ENCODE assay signal across 18 cellular contexts in genomic region chr6:87181903-87182302, GRCh38. TPM values are rescaled to one million over a fixed set of nuclear protein-coding genes. Genes with fewer than 3 reads are reported as not detected.
DNase-seq lines count a peak whose midpoint lies in the region; ATAC-seq and TF ChIP-seq lines count a peak whose summit lies in the region.
"Had no signal": no experiment of that assay in that cellular context is flagged by ENCODE, and none has a peak within 500 bp of the region (broad histone marks: within the 10 kb centered on the region; RNA-seq: fewer than 3 reads in every experiment).

No MANE protein-coding gene starts in this region.

- CTCF ChIA-PET in activated CD4-positive, alpha-beta T cell treated with anti-CD3 and anti-CD28 coated beads for 36 hours (lab: Charles Lee): interaction anchor here (0.8 to 1.2 kb wide), 2 partner anchors 23 to 43 kb away, joined by 4 read pairs; no protein-coding TSS in a partner anchor

- no peak overlapping the region for H3K27ac ChIP-seq in tibial artery
- H3K27ac ChIP-seq: heart left ventricle, lower lobe of right lung, upper lobe of left lung had no signal

- TF ChIP-seq CTCF in natural killer cell (IDR thresholded peaks at IDR 0.05) (no peak), tibial artery (IDR thresholded peaks at IDR 0.05) (no peak)

- H3K9me3 Mint-ChIP-seq in activated CD4-positive, alpha-beta T cell treated with anti-CD3 and anti-CD28 coated beads for 36 hours (ENCODE audit: low read depth): peaks cover 2% of the 10 kb centered on the region
- H3K9me3 Mint-ChIP-seq in natural killer cell: no peaks in the 10 kb centered on the region

- no peak for ATAC-seq in activated CD4-positive, alpha-beta T cell treated with anti-CD3 and anti-CD28 coated beads for 36 hours
- peak; percentile 20 for ATAC-seq in GM19463 (IDR thresholded peaks at IDR 0.05; ENCODE audit: unreplicated experiment)
- ATAC-seq in HG03378 (IDR thresholded peaks at IDR 0.05; ENCODE audit: unreplicated experiment): peak; percentile 17
- ATAC-seq in natural killer cell: no peak
- ATAC-seq in HG03095 (IDR thresholded peaks at IDR 0.05; ENCODE audit: unreplicated experiment): no peak
- ATAC-seq: heart left ventricle, lower lobe of right lung had no signal

- POLR2A ChIA-PET in activated CD4-positive, alpha-beta T cell treated with anti-CD3 and anti-CD28 coated beads for 36 hours (lab: Charles Lee): interaction anchor here (1.0 kb wide), 1 partner anchor 25 kb away, joined by 3 read pairs; no protein-coding TSS in a partner anchor

- no peaks in the 10 kb centered on the region for H3K27me3 ChIP-seq in tibial artery
- H3K27me3 ChIP-seq: heart left ventricle, upper lobe of left lung had no signal

- peaks cover 0 to 12% (median 0%) of the 10 kb centered on the region in 3 donors for H3K36me3 ChIP-seq in tibial artery

- H3K4me1 Mint-ChIP-seq in activated CD4-positive, alpha-beta T cell treated with anti-CD3 and anti-CD28 coated beads for 36 hours: peaks cover 84% of the 10 kb centered on the region
- peaks cover 67 to 69% of the 10 kb centered on the region in 2 donors for H3K4me1 Mint-ChIP-seq in natural killer cell

- H3K4me3 ChIP-seq in tibial artery: no peak overlapping the region
- H3K4me3 ChIP-seq: heart left ventricle, lower lobe of right lung, upper lobe of left lung had no signal

- H3K9me3 ChIP-seq in tibial artery: no peaks in the 10 kb centered on the region
- H3K9me3 ChIP-seq: lower lobe of right lung, upper lobe of left lung had no signal

- DNase-seq in activated CD4-positive, alpha-beta T cell treated with anti-CD3 and anti-CD28 coated beads for 36 hours: no peak
- no peak for DNase-seq in activated CD4-positive, alpha-beta T cell treated with anti-CD3 and anti-CD28 coated beads, Interleukin-2, amount 50 U/mL, for 4 hours
- DNase-seq in natural killer cell: no peak
- no peak for DNase-seq in tibial artery
- DNase-seq in NCI-H2081 (lab: John Stamatoyannopoulos, UW): no peak
- DNase-seq: activated CD8-positive, alpha-beta memory T cell treated with anti-CD3 and anti-CD28 coated beads, Interleukin-2, amount 50 U/mL, for 48 hours; amygdala; effector CD8-positive, alpha-beta T cell; heart left ventricle; lower lobe of right lung; NCI-H187; NCI-H446 treated with DMSO at 0.1 percent for 48 hours; posterior cingulate gyrus; upper lobe of left lung had no signal

- H3K27ac Mint-ChIP-seq in activated CD4-positive, alpha-beta T cell treated with anti-CD3 and anti-CD28 coated beads for 36 hours: peak overlapping the region; percentile 81
- peak overlapping the region; percentile 22 to 77 for H3K27ac Mint-ChIP-seq in natural killer cell

- peaks cover 0 to 7% (median 0%) of the 10 kb centered on the region in 4 donors for H3K4me1 ChIP-seq in tibial artery
- H3K4me1 ChIP-seq: lower lobe of right lung had no signal

- H3K4me3 Mint-ChIP-seq in activated CD4-positive, alpha-beta T cell treated with anti-CD3 and anti-CD28 coated beads for 36 hours: peak overlapping the region; percentile 15
- no peak overlapping the region for H3K4me3 Mint-ChIP-seq in natural killer cell
- H3K4me3 Mint-ChIP-seq: CD14-positive monocyte had no signal

- intact Hi-C loops in activated CD4-positive, alpha-beta T cell treated with anti-CD3 and anti-CD28 coated beads for 36 hours (cut with DNase I, micrococcal nuclease): loop anchor here (1.0 kb wide), 4 partner anchors 15 to 29 kb away; partner anchors contain the start of gene ZNF292 (in 1 of the 2)
- intact Hi-C loops in natural killer cell (cut with micrococcal nuclease): no loop called here
- intact Hi-C loops in tibial artery (cut with DNase I; ENCODE audit: low total_unique reads): no loop called here

- H3K36me3 Mint-ChIP-seq in activated CD4-positive, alpha-beta T cell treated with anti-CD3 and anti-CD28 coated beads for 36 hours (ENCODE audit: low read depth): peaks cover 50% of the 10 kb centered on the region
- no peaks in the 10 kb centered on the region for H3K36me3 Mint-ChIP-seq in natural killer cell

- no peaks in the 10 kb centered on the region for H3K27me3 Mint-ChIP-seq in activated CD4-positive, alpha-beta T cell treated with anti-CD3 and anti-CD28 coated beads for 36 hours
- H3K27me3 Mint-ChIP-seq in natural killer cell (ENCODE audit: low read depth in 2 of 2): no peaks in the 10 kb centered on the region

RNA-seq across cellular contexts. Expression of gene ZNF292, which starts 26.5 kb away (rescaled TPM):
- 10 to 100 TPM; 68.8 to 81.8 TPM for total RNA-seq in activated CD4-positive, alpha-beta T cell treated with anti-CD3 and anti-CD28 coated beads for 36 hours
- 10 to 100 TPM; 78.7 to 90.4 (median 89.4) TPM for total RNA-seq in natural killer cell

Comparison
In these comparisons a context has a peak if more than half of its experiments do, and no peak if none do; other contexts are left out.
1. ATAC-seq: peak in GM19463 (single experiment) and HG03378 (single experiment); none in activated CD4-positive, alpha-beta T cell treated with anti-CD3 and anti-CD28 coated beads for 36 hours (single experiment), natural killer cell (0 of 3) and HG03095 (single experiment).
2. intact Hi-C loops: an anchor here in activated CD4-positive, alpha-beta T cell treated with anti-CD3 and anti-CD28 coated beads for 36 hours (1.0 kb wide); none called in natural killer cell and tibial artery.